In genomic region chr16:88785106-88785924, GRCh38 we compare ENCODE assay signal across 8 cellular contexts. TPM values are rescaled to one million over a fixed set of nuclear protein-coding genes. Genes with fewer than 3 reads are reported as not detected.
DNase-seq lines count a peak whose midpoint lies in the region; ATAC-seq and TF ChIP-seq lines count a peak whose summit lies in the region.

A gene with protein sequence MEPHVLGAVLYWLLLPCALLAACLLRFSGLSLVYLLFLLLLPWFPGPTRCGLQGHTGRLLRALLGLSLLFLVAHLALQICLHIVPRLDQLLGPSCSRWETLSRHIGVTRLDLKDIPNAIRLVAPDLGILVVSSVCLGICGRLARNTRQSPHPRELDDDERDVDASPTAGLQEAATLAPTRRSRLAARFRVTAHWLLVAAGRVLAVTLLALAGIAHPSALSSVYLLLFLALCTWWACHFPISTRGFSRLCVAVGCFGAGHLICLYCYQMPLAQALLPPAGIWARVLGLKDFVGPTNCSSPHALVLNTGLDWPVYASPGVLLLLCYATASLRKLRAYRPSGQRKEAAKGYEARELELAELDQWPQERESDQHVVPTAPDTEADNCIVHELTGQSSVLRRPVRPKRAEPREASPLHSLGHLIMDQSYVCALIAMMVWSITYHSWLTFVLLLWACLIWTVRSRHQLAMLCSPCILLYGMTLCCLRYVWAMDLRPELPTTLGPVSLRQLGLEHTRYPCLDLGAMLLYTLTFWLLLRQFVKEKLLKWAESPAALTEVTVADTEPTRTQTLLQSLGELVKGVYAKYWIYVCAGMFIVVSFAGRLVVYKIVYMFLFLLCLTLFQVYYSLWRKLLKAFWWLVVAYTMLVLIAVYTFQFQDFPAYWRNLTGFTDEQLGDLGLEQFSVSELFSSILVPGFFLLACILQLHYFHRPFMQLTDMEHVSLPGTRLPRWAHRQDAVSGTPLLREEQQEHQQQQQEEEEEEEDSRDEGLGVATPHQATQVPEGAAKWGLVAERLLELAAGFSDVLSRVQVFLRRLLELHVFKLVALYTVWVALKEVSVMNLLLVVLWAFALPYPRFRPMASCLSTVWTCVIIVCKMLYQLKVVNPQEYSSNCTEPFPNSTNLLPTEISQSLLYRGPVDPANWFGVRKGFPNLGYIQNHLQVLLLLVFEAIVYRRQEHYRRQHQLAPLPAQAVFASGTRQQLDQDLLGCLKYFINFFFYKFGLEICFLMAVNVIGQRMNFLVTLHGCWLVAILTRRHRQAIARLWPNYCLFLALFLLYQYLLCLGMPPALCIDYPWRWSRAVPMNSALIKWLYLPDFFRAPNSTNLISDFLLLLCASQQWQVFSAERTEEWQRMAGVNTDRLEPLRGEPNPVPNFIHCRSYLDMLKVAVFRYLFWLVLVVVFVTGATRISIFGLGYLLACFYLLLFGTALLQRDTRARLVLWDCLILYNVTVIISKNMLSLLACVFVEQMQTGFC (N-terminal part only) (minus strand): TSS chr16:88785220. CDS start chr16:88784964, 256 bp downstream.

- ATAC-seq in T-cell (replicated peaks in 1 of 4): peak; percentile 46 to 70 (median 54)
- peak; percentile 64 for ATAC-seq in left ventricle myocardium superior
- ATAC-seq in psoas muscle: peak; percentile 55 to 67 (median 57)
- ATAC-seq in GM21723 (IDR thresholded peaks at IDR 0.05; ENCODE audit: unreplicated experiment): no peak
- ATAC-seq in HG02973 (IDR thresholded peaks at IDR 0.05; ENCODE audit: unreplicated experiment): no peak

- H3K4me1 Mint-ChIP-seq in CD8-positive, alpha-beta memory T cell: peaks cover 42 to 49% (median 45%) of the 10 kb centered on the region in 3 donors
- peaks cover 44 to 47% (median 45%) of the 10 kb centered on the region in 3 donors for H3K4me1 Mint-ChIP-seq in T-cell

- DNase-seq in CD8-positive, alpha-beta memory T cell: peak; percentile 81 to 91 (median 82)
- DNase-seq in HFF-Myc (ENCODE audit: extremely low read depth, low read depth) (no peak), T-cell (peak; percentile 62 to 90 (median 80)), left ventricle myocardium superior (peak; percentile 87), psoas muscle (peak; percentile 81 to 83)

- peak within 1 kb of the TSS; percentile 80 to 96 (median 85) for H3K4me3 Mint-ChIP-seq in CD8-positive, alpha-beta memory T cell
- H3K4me3 Mint-ChIP-seq in T-cell: peak within 1 kb of the TSS; percentile 66 to 80 (median 74)

- H3K9me3 ChIP-seq in CD8-positive, alpha-beta memory T cell (ENCODE audit: low read length): no peaks in the 10 kb centered on the region
- no peaks in the 10 kb centered on the region for H3K9me3 ChIP-seq in psoas muscle

- POLR2A ChIA-PET in CD8-positive, alpha-beta memory T cell (lab: Charles Lee): interaction anchor here (0.5 to 1.7 kb wide), 3 partner anchors 8 to 71 kb away, joined by 3 to 11 read pairs (median 5); no protein-coding TSS in a partner anchor
- POLR2A ChIA-PET in T-cell (lab: Charles Lee): no interaction called here

- H3K4me1 ChIP-seq in CD8-positive, alpha-beta memory T cell (ENCODE audit: insufficient read depth, low read length): peaks cover 53% of the 10 kb centered on the region
- H3K4me1 ChIP-seq in psoas muscle: peaks cover 7% of the 10 kb centered on the region

- H3K27me3 ChIP-seq in CD8-positive, alpha-beta memory T cell (ENCODE audit: insufficient read depth, low read length, poor library complexity, severe bottlenecking): no peaks in the 10 kb centered on the region
- H3K27me3 ChIP-seq in psoas muscle (ENCODE audit: insufficient read depth in 3 of 3, low read length in 2 of 3): peaks cover 0 to 40% (median 12%) of the 10 kb centered on the region in 3 donors

- TF ChIP-seq CTCF in HFF-Myc (IDR thresholded peaks at IDR 0.05; ENCODE audit: low read depth, low read length, missing control alignments): peak; percentile 77
- peak; percentile 64 for TF ChIP-seq CTCF in psoas muscle (IDR thresholded peaks at IDR 0.05)

- intact Hi-C loops in left ventricle myocardium superior (cut with micrococcal nuclease): no loop called here
- intact Hi-C loops in psoas muscle (cut with DNase I): loop anchor here (2.0 to 5.0 kb wide), 2 partner anchors 43 to 49 kb away; no protein-coding TSS in a partner anchor

- H3K4me3 ChIP-seq in CD8-positive, alpha-beta memory T cell (ENCODE audit: low read length): peak within 1 kb of the TSS; percentile 15
- peak within 1 kb of the TSS; percentile 79 for H3K4me3 ChIP-seq in HFF-Myc (replicated peaks; ENCODE audit: low read depth, low read length)
- H3K4me3 ChIP-seq in psoas muscle: peak within 1 kb of the TSS; percentile 74

- CTCF ChIA-PET in CD8-positive, alpha-beta memory T cell (lab: Charles Lee): interaction anchor here (0.6 to 1.3 kb wide), 3 partner anchors 8 to 26 kb away, joined by 3 to 4 read pairs (median 3); partner anchors contain the start of gene APRT
- CTCF ChIA-PET in T-cell (lab: Charles Lee): interaction anchor here (0.6 to 1.4 kb wide), 7 partner anchors 18 to 191 kb away, joined by 3 to 7 read pairs (median 4); no protein-coding TSS in a partner anchor

- H3K27me3 Mint-ChIP-seq in CD8-positive, alpha-beta memory T cell: no peaks in the 10 kb centered on the region
- no peaks in the 10 kb centered on the region for H3K27me3 Mint-ChIP-seq in T-cell

- peak within 1 kb of the TSS; percentile 80 for H3K27ac ChIP-seq in CD8-positive, alpha-beta memory T cell (ENCODE audit: low read depth, low read length)
- H3K27ac ChIP-seq in adipose tissue (ENCODE audit: low read depth, low read length): peak within 1 kb of the TSS; percentile 90
- H3K27ac ChIP-seq in psoas muscle: peak within 1 kb of the TSS; percentile 61

- H3K27ac Mint-ChIP-seq in CD8-positive, alpha-beta memory T cell: peak within 1 kb of the TSS in 6 of 8 donors; percentile 47 to 92 (median 82)
- peak within 1 kb of the TSS; percentile 80 to 85 for H3K27ac Mint-ChIP-seq in T-cell

- H3K36me3 Mint-ChIP-seq in CD8-positive, alpha-beta memory T cell: peaks cover 0 to 2% (median 0%) of the 10 kb centered on the region in 3 donors
- no peaks in the 10 kb centered on the region for H3K36me3 Mint-ChIP-seq in T-cell

- 3 to 4% (median 3%) methylated on average over 78 to 110 of the region's 110 CpGs for WGBS in adipose tissue, 3 donors
- 3 to 7% (median 5%) methylated on average over 35 to 110 of the region's 110 CpGs for WGBS in psoas muscle, 3 donors

- no peaks in the 10 kb centered on the region for H3K9me3 Mint-ChIP-seq in CD8-positive, alpha-beta memory T cell
- H3K9me3 Mint-ChIP-seq in T-cell: no peaks in the 10 kb centered on the region

- H3K36me3 ChIP-seq in CD8-positive, alpha-beta memory T cell (ENCODE audit: insufficient read depth, low read length): no peaks in the 10 kb centered on the region
- no peaks in the 10 kb centered on the region for H3K36me3 ChIP-seq in psoas muscle (ENCODE audit: insufficient read depth in 1 of 2, low read depth in 1 of 2)

RNA-seq across cellular contexts. Expression of the gene that starts here (rescaled TPM):
- total RNA-seq in CD8-positive, alpha-beta memory T cell: 100 to 1,000 TPM; 215 to 230 TPM
- 58.4 TPM for polyA plus RNA-seq in CD8-positive, alpha-beta memory T cell
- total RNA-seq in T-cell (100 to 1,000 TPM; 139 to 274 (median 240) TPM), left ventricle myocardium superior (19.1 TPM), psoas muscle (10 to 100 TPM in 2 of 4 donors, 1 to 10 TPM in 2; 8.8 to 12.6 (median 10.9) TPM)
- polyA plus RNA-seq in adipose tissue (100 to 1,000 TPM in 2 of 3 donors, 10 to 100 TPM in 1; 61.0 to 436 (median 237) TPM), psoas muscle (10 to 100 TPM in 2 of 3 donors, 1 to 10 TPM in 1; 7.2 to 26.8 (median 10.2) TPM)

Comparison
In these comparisons a context has a peak if more than half of its experiments do, and no peak if none do; other contexts are left out.
1. H3K4me3 ChIP-seq: peak in every context shown above with its lines; median percentile 79 in HFF-Myc; 74 in psoas muscle; 15 in CD8-positive, alpha-beta memory T cell.
2. ATAC-seq: peak in T-cell (4 of 4), left ventricle myocardium superior (single experiment) and psoas muscle (4 of 4); none in GM21723 (single experiment) and HG02973 (single experiment).
3. Peak in every context shown above with its lines, with median percentiles within 50 percentile points of each other: H3K27ac ChIP-seq.